Comparison of ENCODE assay signal across 23 cellular contexts in genomic region chrX:630922-631496, GRCh38. TPM values are rescaled to one million over a fixed set of nuclear protein-coding genes. Genes with fewer than 3 reads are reported as not detected.
DNase-seq lines count a peak whose midpoint lies in the region; ATAC-seq and TF ChIP-seq lines count a peak whose summit lies in the region.
"Had no signal": no experiment of that assay in that cellular context is flagged by ENCODE, and none has a peak within 500 bp of the region (broad histone marks: within the 10 kb centered on the region; RNA-seq: fewer than 3 reads in every experiment).

No MANE protein-coding gene starts in this region.

- no peaks in the 10 kb centered on the region for H4K20me1 ChIP-seq in hepatocyte (ENCODE audit: insufficient read depth, poor library complexity, severe bottlenecking)

- no peak overlapping the region for H2AK5ac ChIP-seq in neuronal stem cell (ENCODE audit: low read depth, low read length)

- H4K8ac ChIP-seq in neuronal stem cell (ENCODE audit: low read depth, low read length): no peak overlapping the region

- ATAC-seq in GM21423 (IDR thresholded peaks at IDR 0.05; ENCODE audit: unreplicated experiment): no peak
- ATAC-seq: activated T-cell treated with anti-CD3 and anti-CD28 coated beads, Interleukin-2, amount 50 U/mL, for 4 hours had no signal

- WGBS in hepatocyte (ENCODE audit: low lambda C conversion rate, missing lambda C conversion rate): 2% methylated on average over 42 of the region's 54 CpGs
- WGBS in neuronal stem cell (ENCODE audit: extremely low coverage in 2 of 2, insufficient read length in 2 of 2, insufficient replicate concordance in 1 of 2), 2 donors: no CpG with 5 or more reads among the region's 54 CpGs

- H3K36me3 ChIP-seq in ES-I3 (ENCODE audit: insufficient read depth, low read length) (no peaks in the 10 kb centered on the region), HUES48 (ENCODE audit: control insufficient read depth, insufficient read depth, low read length) (no peaks in the 10 kb centered on the region), hepatocyte (replicated peaks; ENCODE audit: insufficient read depth, low read depth) (no peaks in the 10 kb centered on the region), neuronal stem cell (replicated peaks in 1 of 2; ENCODE audit: control insufficient read depth in 2 of 2, insufficient read depth in 2 of 2, low read length in 2 of 2) (no peaks in the 10 kb centered on the region)
- H3K36me3 ChIP-seq: SJSA1, tibial nerve had no signal

- peaks cover 97% of the 10 kb centered on the region for H3K27me3 ChIP-seq in HUES48 (ENCODE audit: control insufficient read depth, insufficient read depth, low read length)
- H3K27me3 ChIP-seq in hepatocyte: peaks cover 88% of the 10 kb centered on the region
- peaks cover 66 to 89% (median 82%) of the 10 kb centered on the region in 3 experiments for H3K27me3 ChIP-seq in neuronal stem cell (ENCODE audit: control insufficient read depth in 3 of 3, insufficient read depth in 3 of 3, low read depth in 1 of 3, low read length in 3 of 3)
- H3K27me3 ChIP-seq: SJSA1 had no signal

- no peak overlapping the region for H4K91ac ChIP-seq in neuronal stem cell (ENCODE audit: low read depth, low read length, poor library complexity)

- H3K79me2 ChIP-seq in hepatocyte: no peaks in the 10 kb centered on the region
- H3K79me2 ChIP-seq: parathyroid adenoma had no signal

- H2AFZ ChIP-seq in hepatocyte (no peak overlapping the region), neuronal stem cell (ENCODE audit: low read length) (no peak overlapping the region)
- H2AFZ ChIP-seq: parathyroid adenoma, PC-9 had no signal

- DNase-seq in hepatocyte (ENCODE audit: low spot score): no peak
- no peak for DNase-seq in neuronal stem cell (ENCODE audit: low spot score)
- no peak for DNase-seq in activated CD4-positive, CD25-positive, alpha-beta regulatory T cell (lab: John Stamatoyannopoulos, UW)
- DNase-seq in SIG-M5 (lab: John Stamatoyannopoulos, UW): no peak
- DNase-seq in NCI-H1436 treated with DMSO at 0.1 percent for 48 hours (lab: John Stamatoyannopoulos, UW): no peak
- DNase-seq: activated CD8-positive, alpha-beta memory T cell treated with anti-CD3 and anti-CD28 coated beads for 24 hours; activated T-cell treated with anti-CD3 and anti-CD28 coated beads, Interleukin-2, amount 50 U/mL, for 4 hours; CD8-positive, alpha-beta memory T cell; GOT3; Kasumi-1; NCI-H1092; NCI-H2029 treated with DMSO at 0.1 percent for 48 hours; NCI-H345; PC-9; stimulated activated naive CD4-positive, alpha-beta T cell treated with Interleukin-2 at 50 U/mL for 16 hours had no signal

- H3K4me2 ChIP-seq in hepatocyte: peak overlapping the region; percentile 59
- peak overlapping the region; percentile 48 for H3K4me2 ChIP-seq in neuronal stem cell (ENCODE audit: insufficient read depth, low read length, poor library complexity, severe bottlenecking)
- H3K4me2 ChIP-seq: PC-9 had no signal

- H3K23ac ChIP-seq in neuronal stem cell (ENCODE audit: low read depth, low read length, poor library complexity): no peak overlapping the region

- H3K9ac ChIP-seq in ES-I3 (ENCODE audit: low read depth, low read length) (peak overlapping the region; percentile 38; the same call in 1 of the 2 replicates), HUES48 (ENCODE audit: low read depth, low read length) (no peak overlapping the region), neuronal stem cell (ENCODE audit: low read depth, low read length, poor library complexity) (no peak overlapping the region)
- H3K9ac ChIP-seq: parathyroid adenoma had no signal

- peak overlapping the region; percentile 52 for H3K4me3 ChIP-seq in HUES48 (ENCODE audit: low read depth, low read length)
- no peak overlapping the region for H3K4me3 ChIP-seq in hepatocyte
- no peak overlapping the region for H3K4me3 ChIP-seq in neuronal stem cell (ENCODE audit: low read length in 2 of 2)
- H3K4me3 ChIP-seq: lung, PC-9, SJSA1 had no signal

- H3K4ac ChIP-seq in neuronal stem cell (ENCODE audit: low read length): no peak overlapping the region

- H2BK5ac ChIP-seq in neuronal stem cell (ENCODE audit: low read length): no peak overlapping the region

- H3K79me1 ChIP-seq in neuronal stem cell (ENCODE audit: low read depth, low read length): no peaks in the 10 kb centered on the region

- peak overlapping the region; percentile 64 for H2BK15ac ChIP-seq in neuronal stem cell (ENCODE audit: low read length)

- no peak overlapping the region for H3K14ac ChIP-seq in neuronal stem cell (ENCODE audit: low read length)

- TF ChIP-seq CTCF in hepatocyte (IDR thresholded peaks at IDR 0.05; ENCODE audit: poor library complexity): no peak

- no peak overlapping the region for H3K27ac ChIP-seq in HUES48 (ENCODE audit: low read depth, low read length)
- no peak overlapping the region for H3K27ac ChIP-seq in hepatocyte
- H3K27ac ChIP-seq in neuronal stem cell (replicated peaks; ENCODE audit: low read length): no peak overlapping the region
- H3K27ac ChIP-seq: parathyroid adenoma, PC-9, SJSA1, tibial nerve, VCaP had no signal

- H2BK12ac ChIP-seq in neuronal stem cell (ENCODE audit: low read length): no peak overlapping the region

- no peak overlapping the region for H2BK120ac ChIP-seq in neuronal stem cell (ENCODE audit: low read depth, low read length)

- no peaks in the 10 kb centered on the region for H3K9me2 ChIP-seq in hepatocyte (replicated peaks; ENCODE audit: insufficient read depth)

- H3K18ac ChIP-seq in neuronal stem cell (ENCODE audit: low read length): peak overlapping the region; percentile 71

- H3K9me3 ChIP-seq in ES-I3 (ENCODE audit: control insufficient read depth, insufficient read depth, low read length) (no peaks in the 10 kb centered on the region; the same call in 1 of the 2 replicates), HUES48 (ENCODE audit: control insufficient read depth, insufficient read depth, low read length) (no peaks in the 10 kb centered on the region), hepatocyte (ENCODE audit: low read depth) (no peaks in the 10 kb centered on the region), neuronal stem cell (replicated peaks in 1 of 2; ENCODE audit: control insufficient read depth in 2 of 2, insufficient read depth in 1 of 2, low read depth in 1 of 2, low read length in 2 of 2) (no peaks in the 10 kb centered on the region)
- H3K9me3 ChIP-seq: tibial nerve had no signal

- H3K4me1 ChIP-seq in ES-I3 (ENCODE audit: insufficient read depth, low read length) (peaks cover 4% of the 10 kb centered on the region; the same call in 1 of the 2 replicates), HUES48 (ENCODE audit: control insufficient read depth, insufficient read depth, low read length) (peaks cover 27% of the 10 kb centered on the region), hepatocyte (ENCODE audit: insufficient read depth) (no peaks in the 10 kb centered on the region), neuronal stem cell (ENCODE audit: control insufficient read depth in 2 of 2, insufficient read depth in 1 of 2, low read depth in 1 of 2, low read length in 2 of 2) (no peaks in the 10 kb centered on the region)
- H3K4me1 ChIP-seq: parathyroid adenoma, SJSA1 had no signal

RNA-seq across cellular contexts. Expression of gene SHOX, which starts 0.4 kb away (rescaled TPM):
- total RNA-seq in hepatocyte: 0.08 and 0.10 TPM in 2 replicates
- not detected in 2 replicates for polyA plus RNA-seq in hepatocyte
- not detected for polyA plus RNA-seq in neuronal stem cell (2013, experiment 1 of 2)
- not detected for polyA plus RNA-seq in neuronal stem cell (2013, experiment 2 of 2)
- total RNA-seq: activated T-cell treated with anti-CD3 and anti-CD28 coated beads, Interleukin-2, amount 50 U/mL, for 4 hours; CD8-positive, alpha-beta memory T cell; lung; PC-9; SJSA1 had no signal
- polyA plus RNA-seq: CD8-positive, alpha-beta memory T cell; lung had no signal
